Comparison of ENCODE assay signal across 8 cellular contexts in genomic region chr20:62643521-62644043, GRCh38. TPM values are rescaled to one million over a fixed set of nuclear protein-coding genes. Genes with fewer than 3 reads are reported as not detected.
DNase-seq lines count a peak whose midpoint lies in the region; ATAC-seq and TF ChIP-seq lines count a peak whose summit lies in the region.

No MANE protein-coding gene starts in this region.

- H3K27ac ChIP-seq in OCI-LY3 (ENCODE audit: low read length) (no peak overlapping the region), esophagus (ENCODE audit: low read depth in 2 of 2, low read length in 1 of 2) (peak overlapping the region; percentile 61 to 88), parathyroid adenoma (no peak overlapping the region)

- H3K9me3 ChIP-seq in OCI-LY3 (ENCODE audit: insufficient read depth, low read length), result no peaks in the 10 kb centered on the region
- H3K9me3 ChIP-seq in esophagus (ENCODE audit: control insufficient read depth in 2 of 2, insufficient read depth in 1 of 2, low read depth in 1 of 2, low read length in 1 of 2), result peaks cover 0 to 4% of the 10 kb centered on the region in 2 donors
- no peaks in the 10 kb centered on the region for H3K9me3 ChIP-seq in parathyroid adenoma (ENCODE audit: control insufficient read depth, low read length)

- peaks cover 55% of the 10 kb centered on the region for H4K20me1 ChIP-seq in OCI-LY3 (ENCODE audit: insufficient read depth, low read length)

- 38 to 41% methylated on average over 14 of the region's 14 CpGs for WGBS in esophagus, 2 donors

- H3K9ac ChIP-seq in OCI-LY3 (ENCODE audit: low read length) (peak overlapping the region; percentile 77), parathyroid adenoma (no peak overlapping the region)

- H2AFZ ChIP-seq in OCI-LY3 (ENCODE audit: low read depth, low read length) (no peak overlapping the region), parathyroid adenoma (no peak overlapping the region)

- peaks cover 6% of the 10 kb centered on the region for H3K36me3 ChIP-seq in OCI-LY3 (replicated peaks; ENCODE audit: low read depth, low read length)
- no peaks in the 10 kb centered on the region for H3K36me3 ChIP-seq in esophagus (ENCODE audit: control insufficient read depth in 2 of 2, insufficient read depth in 2 of 2, low read length in 1 of 2)
- H3K36me3 ChIP-seq in parathyroid adenoma (ENCODE audit: control insufficient read depth, insufficient read depth, low read length), result no peaks in the 10 kb centered on the region

- H3K27me3 ChIP-seq in OCI-LY3 (ENCODE audit: low read depth, low read length), result peaks cover 7% of the 10 kb centered on the region; the same call in 1 of the 2 replicates
- H3K27me3 ChIP-seq in esophagus (ENCODE audit: control insufficient read depth in 1 of 2, insufficient read depth in 2 of 2, low read length in 2 of 2), result peaks cover 0 to 4% of the 10 kb centered on the region in 2 donors
- no peaks in the 10 kb centered on the region for H3K27me3 ChIP-seq in parathyroid adenoma (ENCODE audit: control insufficient read depth, insufficient read depth, low read length)

- in situ Hi-C loops in Caki2 (cut with HindIII; ENCODE audit: low pct_unique_long_range_greater_than_20kb, low sequenced_read_pairs), result no loop called here

- DNase-seq in Caki2 (ENCODE audit: low read depth) (peak; percentile 36), NCI-H2029 (lab: John Stamatoyannopoulos, UW) (no peak), kidney glomerular epithelial cell (lab: John Stamatoyannopoulos, UW) (no peak)

- no peak for ATAC-seq in HG03095 (IDR thresholded peaks at IDR 0.05; ENCODE audit: unreplicated experiment)
- ATAC-seq in GM18520 (IDR thresholded peaks at IDR 0.05; ENCODE audit: unreplicated experiment), result no peak

- H3K79me2 ChIP-seq in OCI-LY3 (ENCODE audit: low read length) (peaks cover 61% of the 10 kb centered on the region), parathyroid adenoma (peaks cover 25% of the 10 kb centered on the region)

- TF ChIP-seq CTCF in OCI-LY3 (IDR thresholded peaks at IDR 0.05; ENCODE audit: low read depth, low read length) (no peak), parathyroid adenoma (IDR thresholded peaks at IDR 0.05) (no peak)

- H3K4me2 ChIP-seq in OCI-LY3 (ENCODE audit: low read length), result peak overlapping the region; percentile 88
- H3K4me2 ChIP-seq in parathyroid adenoma (ENCODE audit: low read length), result peak overlapping the region; percentile 86

- peaks cover 34% of the 10 kb centered on the region for H3K4me1 ChIP-seq in OCI-LY3 (ENCODE audit: low read length)
- H3K4me1 ChIP-seq in esophagus (ENCODE audit: control insufficient read depth in 2 of 2, insufficient read depth in 2 of 2, low read length in 1 of 2), result peaks cover 3 to 38% of the 10 kb centered on the region in 2 donors
- peaks cover 15% of the 10 kb centered on the region for H3K4me1 ChIP-seq in parathyroid adenoma

- H3K4me3 ChIP-seq in OCI-LY3 (ENCODE audit: low read length) (peak overlapping the region; percentile 89), esophagus (ENCODE audit: low read depth in 1 of 2, low read length in 2 of 2) (peak overlapping the region; percentile 56 to 67), parathyroid adenoma (ENCODE audit: low read depth, low read length) (peak overlapping the region; percentile 43)

RNA-seq across cellular contexts. Expression of gene SLCO4A1, which starts 1.3 kb away (rescaled TPM):
- total RNA-seq in Caki2 (2014; rRNA removed; shearing (Covaris generic); ENCODE audit: low replicate concordance), result 65.5 and 77.6 TPM in 2 replicates
- polyA plus RNA-seq in esophagus, result 10 to 100 TPM; 12.5 to 29.3 TPM

Comparison
In these comparisons a context has a peak if more than half of its experiments do, and no peak if none do; other contexts are left out.
1. H3K27ac ChIP-seq: peak in esophagus (2 of 2); none in OCI-LY3 (single experiment) and parathyroid adenoma (single experiment).
2. Peak in every context shown above with its lines, with median percentiles within 50 percentile points of each other: H3K4me3 ChIP-seq.